ENCODE assay signal across 10 cellular contexts in the genomic region with DNA sequence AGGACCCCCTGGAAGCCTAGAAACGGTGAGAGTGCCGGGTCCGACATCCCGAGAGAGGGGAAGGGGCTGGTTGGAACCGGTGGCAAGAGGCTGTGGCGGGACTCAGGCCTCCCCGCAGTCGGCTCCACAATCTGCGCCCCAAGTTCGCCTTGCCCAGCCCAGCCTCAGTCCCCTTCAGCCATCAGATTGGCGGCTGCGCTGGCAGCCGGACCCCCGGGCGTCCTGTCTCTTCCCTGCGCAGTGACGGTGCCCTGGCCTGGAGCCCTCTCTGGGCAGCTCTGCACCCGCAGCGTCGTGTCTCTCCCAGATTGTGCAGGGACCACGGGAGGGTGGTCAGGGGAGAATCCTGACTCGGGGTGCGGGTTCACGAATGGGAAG. TPM values are rescaled to one million over a fixed set of nuclear protein-coding genes. Genes with fewer than 3 reads are reported as not detected.
DNase-seq lines count a peak whose midpoint lies in the region; ATAC-seq, FAIRE-seq and TF ChIP-seq lines count a peak whose summit lies in the region.
"Had no signal": no experiment of that assay in that cellular context is flagged by ENCODE, and none has a peak within 500 bp of the region (broad histone marks: within the 10 kb centered on the region; RNA-seq: fewer than 3 reads in every experiment).

No MANE protein-coding gene starts in this region.

- H3K4me1 Mint-ChIP-seq in activated T-cell treated with anti-CD3 and anti-CD28 coated beads, Interleukin-2, amount 50 U/mL, for 4 hours (ENCODE audit: low read depth) = peaks cover 5% of the 10 kb centered on the region
- H3K4me1 Mint-ChIP-seq in progenitor cell of endocrine pancreas (ENCODE audit: low read depth) = no peaks in the 10 kb centered on the region
- H3K4me1 Mint-ChIP-seq: GM23338 had no signal

- H3K36me3 Mint-ChIP-seq in activated T-cell treated with anti-CD3 and anti-CD28 coated beads, Interleukin-2, amount 50 U/mL, for 4 hours (ENCODE audit: insufficient read depth) = no peaks in the 10 kb centered on the region
- peaks cover 1% of the 10 kb centered on the region for H3K36me3 Mint-ChIP-seq in progenitor cell of endocrine pancreas (ENCODE audit: insufficient read depth)

- H3K27me3 Mint-ChIP-seq in activated T-cell treated with anti-CD3 and anti-CD28 coated beads, Interleukin-2, amount 50 U/mL, for 4 hours (ENCODE audit: low read depth) = no peaks in the 10 kb centered on the region
- no peaks in the 10 kb centered on the region for H3K27me3 Mint-ChIP-seq in progenitor cell of endocrine pancreas

- WGBS in thymus = under 1% methylated on average over 24 of the region's 24 CpGs

- H3K27me3 ChIP-seq in WERI-Rb-1 (ENCODE audit: insufficient read depth, low read depth, severe bottlenecking) (peaks cover 2% of the 10 kb centered on the region), keratinocyte (ENCODE audit: control insufficient read depth, extremely low read depth, insufficient read depth, low read length) (no peaks in the 10 kb centered on the region), thymus (ENCODE audit: control insufficient read depth, insufficient read depth) (no peaks in the 10 kb centered on the region)

- FAIRE-seq in keratinocyte (lab: Jason Lieb, UNC) = no peak

- peak overlapping the region; percentile 78 for H3K4me3 ChIP-seq in WERI-Rb-1 (ENCODE audit: low read depth, low read length)
- peak overlapping the region; percentile 59 to 88 (median 80) for H3K4me3 ChIP-seq in keratinocyte (ENCODE audit: control insufficient read depth in 2 of 3, extremely low read depth in 1 of 3, insufficient read depth in 2 of 3, low read depth in 1 of 3, low read length in 3 of 3)
- H3K4me3 ChIP-seq in thymus (ENCODE audit: low read length) = peak overlapping the region; percentile 62
- H3K4me3 ChIP-seq: GM23338 had no signal

- dilution Hi-C loops in keratinocyte (cut with MboI; ENCODE audit: extremely low pct_ligation_motif_present, low sequenced_read_pairs) = no loop called here

- H3K27ac Mint-ChIP-seq in progenitor cell of endocrine pancreas = no peak overlapping the region
- H3K27ac Mint-ChIP-seq: GM23338 had no signal

- no peak for DNase-seq in activated T-cell treated with anti-CD3 and anti-CD28 coated beads, Interleukin-2, amount 50 U/mL, for 4 hours
- no peak for DNase-seq in activated T-cell treated with anti-CD3 and anti-CD28 coated beads for 4 hours
- DNase-seq in WERI-Rb-1 = no peak
- DNase-seq in keratinocyte (ENCODE audit: low read depth, low spot score) = no peak
- no peak for DNase-seq in SIG-M5 treated with dmso at 0.1 percent for 504 hours (lab: John Stamatoyannopoulos, UW; ENCODE audit: unreplicated experiment)
- DNase-seq in progenitor cell of endocrine pancreas (ENCODE audit: low spot score, unreplicated experiment) = no peak
- DNase-seq in SKM-1 treated with dmso at 0.1 percent for 144 hours (lab: John Stamatoyannopoulos, UW; ENCODE audit: unreplicated experiment) = no peak
- DNase-seq: NCI-H187 had no signal

- H3K9me3 ChIP-seq in WERI-Rb-1 (ENCODE audit: severe bottlenecking) (peaks cover 2% of the 10 kb centered on the region), keratinocyte (ENCODE audit: control insufficient read depth, low read depth, low read length) (peaks cover 2% of the 10 kb centered on the region), thymus (ENCODE audit: control insufficient read depth) (no peaks in the 10 kb centered on the region)

- H3K4me1 ChIP-seq in keratinocyte (ENCODE audit: control insufficient read depth, extremely low read depth, insufficient read depth, low read length) (no peaks in the 10 kb centered on the region), thymus (ENCODE audit: control insufficient read depth, insufficient read depth, low read length) (peaks cover 3% of the 10 kb centered on the region)

- H3K27ac ChIP-seq in WERI-Rb-1 = peak overlapping the region; percentile 84
- no peak overlapping the region for H3K27ac ChIP-seq in keratinocyte (ENCODE audit: control insufficient read depth, insufficient read depth, low read length)
- no peak overlapping the region for H3K27ac ChIP-seq in thymus (ENCODE audit: low read depth)

- H4K20me1 ChIP-seq in keratinocyte (ENCODE audit: control insufficient read depth, extremely low read depth, insufficient read depth, low read length) = no peaks in the 10 kb centered on the region

- H3K36me3 ChIP-seq in WERI-Rb-1 (peaks cover 6% of the 10 kb centered on the region; the same call in 1 of the 2 replicates), keratinocyte (ENCODE audit: control insufficient read depth in 2 of 2, extremely low read depth in 1 of 2, insufficient read depth in 2 of 2, low read length in 2 of 2) (no peaks in the 10 kb centered on the region), thymus (ENCODE audit: control insufficient read depth, insufficient read depth) (no peaks in the 10 kb centered on the region)

- H3K4me2 ChIP-seq in keratinocyte (ENCODE audit: control insufficient read depth, extremely low read depth, insufficient read depth, low read depth, low read length) = peak overlapping the region; percentile 80
- H3K4me2 ChIP-seq: GM23338 had no signal

- peak; percentile 39 to 49 for ATAC-seq in activated T-cell treated with anti-CD3 and anti-CD28 coated beads, Interleukin-2, amount 50 U/mL, for 4 hours
- ATAC-seq: GM23338 had no signal

- H3K4me3 Mint-ChIP-seq in activated T-cell treated with anti-CD3 and anti-CD28 coated beads, Interleukin-2, amount 50 U/mL, for 4 hours = peak overlapping the region; percentile 93
- H3K4me3 Mint-ChIP-seq in progenitor cell of endocrine pancreas (ENCODE audit: low read depth) = no peak overlapping the region
- H3K4me3 Mint-ChIP-seq: GM23338 had no signal

- H3K79me2 ChIP-seq in keratinocyte (ENCODE audit: control insufficient read depth, insufficient read depth, low read length) = peaks cover 2% of the 10 kb centered on the region

- peak overlapping the region; percentile 71 for H3K9ac ChIP-seq in keratinocyte (ENCODE audit: control insufficient read depth, extremely low read depth, insufficient read depth, low read length)

- H2AFZ ChIP-seq in keratinocyte (ENCODE audit: control insufficient read depth, low read length) = peak overlapping the region; percentile 92
- H2AFZ ChIP-seq: GM23338 had no signal

- no peak for TF ChIP-seq CTCF in WERI-Rb-1 (IDR thresholded peaks at IDR 0.05; ENCODE audit: low read depth, low read length)
- TF ChIP-seq CTCF in keratinocyte (optimal IDR thresholded peaks at IDR 0.05 in 1 of 3, IDR thresholded peaks at IDR 0.05 in 1 of 3, conservative IDR thresholded peaks at IDR 0.05 in 1 of 3; ENCODE audit: extremely low read depth in 1 of 3, insufficient read depth in 2 of 3, low read length in 3 of 3) = no peak
- no peak for TF ChIP-seq CTCF in progenitor cell of endocrine pancreas (IDR thresholded peaks at IDR 0.05; ENCODE audit: unreplicated experiment)

- no peaks in the 10 kb centered on the region for H3K9me3 Mint-ChIP-seq in activated T-cell treated with anti-CD3 and anti-CD28 coated beads, Interleukin-2, amount 50 U/mL, for 4 hours
- peaks cover 6% of the 10 kb centered on the region for H3K9me3 Mint-ChIP-seq in progenitor cell of endocrine pancreas (ENCODE audit: low read depth)

- no peaks in the 10 kb centered on the region for H3K9me1 ChIP-seq in keratinocyte (ENCODE audit: control insufficient read depth, extremely low read depth, insufficient read depth, low read length)

RNA-seq across cellular contexts. Expression of a gene that starts 0.3 kb away (rescaled TPM):
- total RNA-seq in activated T-cell treated with anti-CD3 and anti-CD28 coated beads, Interleukin-2, amount 50 U/mL, for 4 hours = 1 to 10 TPM; 2.9 to 3.7 (median 3.1) TPM
- polyA plus RNA-seq in keratinocyte (0.15 to 0.43 TPM (median 0.36 TPM) in 3 replicates), thymus (0.23 TPM)
- not detected for polyA plus RNA-seq in keratinocyte (2011; ENCODE audit: low read depth)
- polyA plus RNA-seq in keratinocyte (2011; cell fraction: cytosol; rRNA removed) = 0.08 and 0.21 TPM in 2 replicates
- 0.32 and 0.40 TPM in 2 replicates for polyA plus RNA-seq in keratinocyte (2011; cell fraction: nucleus; rRNA removed)
- polyA plus RNA-seq in keratinocyte (2012; ENCODE audit: low replicate concordance) = 0.34 TPM in 1 of 2 replicates, not detected in the other
- polyA minus RNA-seq in keratinocyte = 0.13 to 1.0 TPM (median 0.36 TPM) in 3 replicates
- not detected for polyA minus RNA-seq in keratinocyte (2011; cell fraction: cytosol; rRNA and poly(A)+ RNA removed)
- polyA minus RNA-seq in keratinocyte (2011; cell fraction: nucleus; rRNA and poly(A)+ RNA removed) = 0.42 and 0.70 TPM in 2 replicates
- not detected in 2 replicates for total RNA-seq in progenitor cell of endocrine pancreas
